In the genomic region with DNA sequence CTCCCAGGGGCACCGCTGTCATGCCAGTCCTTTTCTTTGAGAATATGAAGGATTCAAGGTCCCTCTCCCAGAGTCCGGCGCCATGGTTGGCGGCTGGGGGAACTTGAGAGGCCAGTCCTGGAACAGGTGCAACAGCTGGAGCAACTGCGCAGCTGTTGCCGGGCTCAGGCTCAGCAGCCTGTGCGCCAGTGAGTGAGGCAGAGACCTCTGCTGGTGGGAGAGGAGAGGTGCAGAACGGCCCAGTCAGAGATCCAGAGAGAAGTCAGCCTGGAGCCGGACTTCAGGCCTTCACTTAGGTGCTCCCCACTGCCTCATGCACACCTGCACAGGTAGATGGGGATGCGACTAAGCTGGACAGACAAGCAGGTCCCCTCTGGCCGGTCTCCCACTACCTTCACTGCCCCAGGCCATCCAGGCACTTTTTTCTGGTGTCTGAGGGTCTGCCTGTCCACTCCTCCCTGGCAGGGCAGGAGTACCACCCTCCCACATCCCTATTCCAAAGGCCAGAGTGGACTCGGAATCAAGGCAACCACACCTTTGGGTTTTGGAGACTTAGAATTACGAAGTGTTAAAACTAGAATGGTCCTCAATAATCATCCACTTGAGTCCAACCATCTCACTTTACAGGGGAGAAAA, we compare ENCODE assay signal across 7 cellular contexts. TPM values are rescaled to one million over a fixed set of nuclear protein-coding genes. Genes with fewer than 3 reads are reported as not detected.
DNase-seq lines count a peak whose midpoint lies in the region; ATAC-seq, FAIRE-seq and TF ChIP-seq lines count a peak whose summit lies in the region.

No MANE protein-coding gene starts in this region.

- TF ChIP-seq CTCF in GM12874 (IDR thresholded peaks at IDR 0.05; ENCODE audit: insufficient read depth, low read depth, low read length) (peak; percentile 95), VCaP (conservative IDR thresholded peaks at IDR 0.05) (peak; percentile 98), bronchial epithelial cell (IDR thresholded peaks at IDR 0.05; ENCODE audit: insufficient read depth, low read length, severe bottlenecking) (peak; percentile 99), kidney epithelial cell (IDR thresholded peaks at IDR 0.05; ENCODE audit: insufficient read depth, low read length, poor library complexity, severe bottlenecking) (peak; percentile 97)

- FAIRE-seq in bronchial epithelial cell (lab: Jason Lieb, UNC) = no peak

- peak; percentile 38 for DNase-seq in NCI-H2107 treated with DMSO at 0.1 percent for 48 hours (lab: John Stamatoyannopoulos, UW; ENCODE audit: unreplicated experiment)
- peak; percentile 50 for DNase-seq in bronchial epithelial cell (ENCODE audit: low read depth)
- no peak for DNase-seq in kidney epithelial cell (ENCODE audit: low read depth)
- peak; percentile 43 to 49 for DNase-seq in stimulated activated CD4-positive, alpha-beta T cell treated with anti-CD3 and anti-CD28 coated beads, Interleukin-1b, Interleukin-23, amount 100 ng/mL, for 4 hours (ENCODE audit: low read depth in 2 of 2)

- peak; percentile 91 for ATAC-seq in HG02759 (IDR thresholded peaks at IDR 0.05; ENCODE audit: unreplicated experiment)

- H3K27ac ChIP-seq in VCaP = no peak overlapping the region

- H3K36me3 ChIP-seq in bronchial epithelial cell (ENCODE audit: control insufficient read depth, insufficient read depth, low read length) (no peaks in the 10 kb centered on the region), kidney epithelial cell (ENCODE audit: control insufficient read depth, insufficient read depth, low read length) (no peaks in the 10 kb centered on the region)

- H3K27me3 ChIP-seq in bronchial epithelial cell (ENCODE audit: control insufficient read depth, insufficient read depth, low read length) (peaks cover 23% of the 10 kb centered on the region), kidney epithelial cell (ENCODE audit: control insufficient read depth, insufficient read depth, low read length) (peaks cover 53% of the 10 kb centered on the region)

- no peak overlapping the region for H3K4me3 ChIP-seq in bronchial epithelial cell (ENCODE audit: low read depth, low read length)
- H3K4me3 ChIP-seq in kidney epithelial cell (ENCODE audit: low read depth, low read length) = no peak overlapping the region

RNA-seq across cellular contexts. Expression of a gene that starts 4.6 kb away (rescaled TPM):
- total RNA-seq in bronchial epithelial cell (not detected in 2 replicates), kidney epithelial cell (not detected in 2 replicates)

RNA-seq across cellular contexts. Expression of a gene that starts 22.0 kb away (rescaled TPM):
- total RNA-seq in bronchial epithelial cell (12.6 and 16.4 TPM in 2 replicates), kidney epithelial cell (16.3 and 17.9 TPM in 2 replicates)
